Comparison of ENCODE assay signal across 20 cellular contexts in genomic region chr3:105700575-105700974, GRCh38.
DNase-seq lines count a peak whose midpoint lies in the region; ATAC-seq lines count a peak whose summit lies in the region.
"Had no signal": no experiment of that assay in that cellular context is flagged by ENCODE, and none has a peak within 500 bp of the region (broad histone marks: within the 10 kb centered on the region; RNA-seq: fewer than 3 reads in every experiment).

No MANE protein-coding gene starts in this region.

- CTCF ChIA-PET in naive thymus-derived CD4-positive, alpha-beta T cell (lab: Charles Lee), result no interaction called here

- POLR2A ChIA-PET in naive thymus-derived CD4-positive, alpha-beta T cell (lab: Charles Lee), result no interaction called here

- DNase-seq in activated CD4-positive, CD25-positive, alpha-beta regulatory T cell (lab: John Stamatoyannopoulos, UW), result no peak
- DNase-seq in CD4-positive, CD25-positive, alpha-beta regulatory T cell, result no peak
- DNase-seq in activated T-cell treated with anti-CD3 and anti-CD28 coated beads, Interleukin-2, amount 50 U/mL, for 72 hours, result peak; percentile 38 to 39
- no peak for DNase-seq in naive thymus-derived CD4-positive, alpha-beta T cell
- DNase-seq in NCI-H510A treated with DMSO at 0.1 percent for 48 hours (lab: John Stamatoyannopoulos, UW) (no peak), caudate nucleus (lab: John Stamatoyannopoulos, UW) (no peak)
- DNase-seq: 8988T, amniotic stem cell, H7, NCI-H2029, NCI-H524, ovary, right lobe of liver, substantia nigra had no signal

- no peak overlapping the region for H3K4me3 ChIP-seq in CD4-positive, CD25-positive, alpha-beta regulatory T cell (ENCODE audit: low read depth, low read length)
- H3K4me3 ChIP-seq in naive thymus-derived CD4-positive, alpha-beta T cell (ENCODE audit: low read length), result no peak overlapping the region
- H3K4me3 ChIP-seq: cardiac muscle cell, hepatocyte, ovary, right lobe of liver had no signal

- peak overlapping the region; percentile 15 to 77 (median 46) for H3K27ac Mint-ChIP-seq in CD4-positive, CD25-positive, alpha-beta regulatory T cell
- H3K27ac Mint-ChIP-seq in activated T-cell treated with anti-CD3 and anti-CD28 coated beads, Interleukin-2, amount 50 U/mL, for 72 hours, result peak overlapping the region; percentile 92
- peak overlapping the region in 7 of 9 donors; percentile 2 to 80 (median 28) for H3K27ac Mint-ChIP-seq in naive thymus-derived CD4-positive, alpha-beta T cell
- H3K27ac Mint-ChIP-seq: B cell had no signal

- H3K9me3 ChIP-seq in CD4-positive, CD25-positive, alpha-beta regulatory T cell (ENCODE audit: control insufficient read depth in 2 of 2, low read length in 2 of 2), result no peaks in the 10 kb centered on the region
- no peaks in the 10 kb centered on the region for H3K9me3 ChIP-seq in naive thymus-derived CD4-positive, alpha-beta T cell (ENCODE audit: control insufficient read depth in 2 of 3, low read length in 3 of 3)
- H3K9me3 ChIP-seq: ovary, right lobe of liver had no signal

- intact Hi-C loops in naive thymus-derived CD4-positive, alpha-beta T cell (cut with micrococcal nuclease), result loop anchor here in 1 of 2 donors (1.0 kb wide), 1 partner anchor 8 kb away; no protein-coding TSS in a partner anchor

- ATAC-seq in activated CD4-positive, CD25-positive, alpha-beta regulatory T cell treated with anti-CD3 and anti-CD28 coated beads, Interleukin-2, amount 50 U/mL, for 24 hours, result peak; percentile 89 to 95
- peak; percentile 50 to 60 for ATAC-seq in CD4-positive, CD25-positive, alpha-beta regulatory T cell (ENCODE audit: low read depth in 2 of 2)
- peak; percentile 95 to 100 for ATAC-seq in activated T-cell treated with anti-CD3 and anti-CD28 coated beads, Interleukin-2, amount 50 U/mL, for 72 hours (replicated peaks in 1 of 2)
- no peak for ATAC-seq in naive thymus-derived CD4-positive, alpha-beta T cell
- no peak for ATAC-seq in GM18909 (IDR thresholded peaks at IDR 0.05; ENCODE audit: poor library complexity, unreplicated experiment)
- ATAC-seq: right lobe of liver had no signal

- no peak overlapping the region for H3K27ac ChIP-seq in CD4-positive, CD25-positive, alpha-beta regulatory T cell (ENCODE audit: insufficient read depth, low read length, poor library complexity, severe bottlenecking)
- H3K27ac ChIP-seq in naive thymus-derived CD4-positive, alpha-beta T cell (ENCODE audit: low read depth, low read length), result no peak overlapping the region
- no peak overlapping the region for H3K27ac ChIP-seq in caudate nucleus (ENCODE audit: low read depth, low read length)
- H3K27ac ChIP-seq: cardiac muscle cell, hepatocyte, ovary, right lobe of liver, RWPE1 had no signal

- peaks cover 19 to 43% (median 28%) of the 10 kb centered on the region in 4 donors for H3K4me1 Mint-ChIP-seq in CD4-positive, CD25-positive, alpha-beta regulatory T cell
- peaks cover 45% of the 10 kb centered on the region for H3K4me1 Mint-ChIP-seq in activated T-cell treated with anti-CD3 and anti-CD28 coated beads, Interleukin-2, amount 50 U/mL, for 72 hours (ENCODE audit: low read depth)
- peaks cover 9 to 55% (median 42%) of the 10 kb centered on the region in 7 donors for H3K4me1 Mint-ChIP-seq in naive thymus-derived CD4-positive, alpha-beta T cell

- H3K27me3 Mint-ChIP-seq in CD4-positive, CD25-positive, alpha-beta regulatory T cell, result no peaks in the 10 kb centered on the region
- no peaks in the 10 kb centered on the region for H3K27me3 Mint-ChIP-seq in activated T-cell treated with anti-CD3 and anti-CD28 coated beads, Interleukin-2, amount 50 U/mL, for 72 hours (ENCODE audit: low read depth)
- H3K27me3 Mint-ChIP-seq in naive thymus-derived CD4-positive, alpha-beta T cell, result no peaks in the 10 kb centered on the region
- H3K27me3 Mint-ChIP-seq: B cell had no signal

- H3K36me3 ChIP-seq in CD4-positive, CD25-positive, alpha-beta regulatory T cell (ENCODE audit: control insufficient read depth, insufficient read depth, low read length), result peaks cover 23% of the 10 kb centered on the region
- H3K36me3 ChIP-seq in naive thymus-derived CD4-positive, alpha-beta T cell (ENCODE audit: control insufficient read depth in 2 of 3, insufficient read depth in 3 of 3, low read length in 3 of 3), result peaks cover 0 to 13% (median 8%) of the 10 kb centered on the region in 3 experiments
- H3K36me3 ChIP-seq: ovary had no signal

- H3K27me3 ChIP-seq in CD4-positive, CD25-positive, alpha-beta regulatory T cell (ENCODE audit: control insufficient read depth, insufficient read depth, low read length), result no peaks in the 10 kb centered on the region
- H3K27me3 ChIP-seq in naive thymus-derived CD4-positive, alpha-beta T cell (ENCODE audit: control insufficient read depth in 2 of 2, insufficient read depth in 2 of 2, low read length in 2 of 2), result no peaks in the 10 kb centered on the region
- H3K27me3 ChIP-seq: cardiac muscle cell, hepatocyte, ovary, right lobe of liver had no signal

- H3K36me3 Mint-ChIP-seq in CD4-positive, CD25-positive, alpha-beta regulatory T cell, result peaks cover 56% of the 10 kb centered on the region
- H3K36me3 Mint-ChIP-seq in activated T-cell treated with anti-CD3 and anti-CD28 coated beads, Interleukin-2, amount 50 U/mL, for 72 hours (ENCODE audit: insufficient read depth in 2 of 2), result peaks cover 15 to 54% of the 10 kb centered on the region in 2 donors
- peaks cover 11 to 54% (median 39%) of the 10 kb centered on the region in 5 donors for H3K36me3 Mint-ChIP-seq in naive thymus-derived CD4-positive, alpha-beta T cell

- H3K4me3 Mint-ChIP-seq in CD4-positive, CD25-positive, alpha-beta regulatory T cell, result no peak overlapping the region
- peak overlapping the region in 1 of 2 donors; percentile 38 for H3K4me3 Mint-ChIP-seq in activated T-cell treated with anti-CD3 and anti-CD28 coated beads, Interleukin-2, amount 50 U/mL, for 72 hours
- H3K4me3 Mint-ChIP-seq in naive thymus-derived CD4-positive, alpha-beta T cell, result peak overlapping the region in 1 of 10 donors; percentile 10
- H3K4me3 Mint-ChIP-seq: B cell had no signal

- H3K4me1 ChIP-seq in CD4-positive, CD25-positive, alpha-beta regulatory T cell (ENCODE audit: control insufficient read depth, insufficient read depth, low read length, poor library complexity, severe bottlenecking), result no peaks in the 10 kb centered on the region
- peaks cover 0 to 16% of the 10 kb centered on the region in 2 donors for H3K4me1 ChIP-seq in naive thymus-derived CD4-positive, alpha-beta T cell (ENCODE audit: control insufficient read depth in 2 of 2, insufficient read depth in 2 of 2, low read length in 2 of 2)
- H3K4me1 ChIP-seq: right lobe of liver had no signal

- no peaks in the 10 kb centered on the region for H3K9me3 Mint-ChIP-seq in CD4-positive, CD25-positive, alpha-beta regulatory T cell
- no peaks in the 10 kb centered on the region for H3K9me3 Mint-ChIP-seq in activated T-cell treated with anti-CD3 and anti-CD28 coated beads, Interleukin-2, amount 50 U/mL, for 72 hours
- peaks cover 0 to 6% (median 0%) of the 10 kb centered on the region in 11 donors for H3K9me3 Mint-ChIP-seq in naive thymus-derived CD4-positive, alpha-beta T cell

Comparison
In these comparisons a context has a peak if more than half of its experiments do, and no peak if none do; other contexts are left out.
1. ATAC-seq: peak in activated CD4-positive, CD25-positive, alpha-beta regulatory T cell treated with anti-CD3 and anti-CD28 coated beads, Interleukin-2, amount 50 U/mL, for 24 hours (2 of 2), CD4-positive, CD25-positive, alpha-beta regulatory T cell (2 of 2) and activated T-cell treated with anti-CD3 and anti-CD28 coated beads, Interleukin-2, amount 50 U/mL, for 72 hours (2 of 2); none in naive thymus-derived CD4-positive, alpha-beta T cell (single experiment) and GM18909 (single experiment).
2. DNase-seq: peak in activated T-cell treated with anti-CD3 and anti-CD28 coated beads, Interleukin-2, amount 50 U/mL, for 72 hours (2 of 2); none in activated CD4-positive, CD25-positive, alpha-beta regulatory T cell (0 of 4), CD4-positive, CD25-positive, alpha-beta regulatory T cell (0 of 3), naive thymus-derived CD4-positive, alpha-beta T cell (0 of 9), NCI-H510A treated with DMSO at 0.1 percent for 48 hours (single experiment) and caudate nucleus (0 of 61).
3. H3K27ac Mint-ChIP-seq: peak in every context shown above with its lines; median percentile 92 in activated T-cell treated with anti-CD3 and anti-CD28 coated beads, Interleukin-2, amount 50 U/mL, for 72 hours; 46 in CD4-positive, CD25-positive, alpha-beta regulatory T cell; 28 in naive thymus-derived CD4-positive, alpha-beta T cell.